In the genomic region with DNA sequence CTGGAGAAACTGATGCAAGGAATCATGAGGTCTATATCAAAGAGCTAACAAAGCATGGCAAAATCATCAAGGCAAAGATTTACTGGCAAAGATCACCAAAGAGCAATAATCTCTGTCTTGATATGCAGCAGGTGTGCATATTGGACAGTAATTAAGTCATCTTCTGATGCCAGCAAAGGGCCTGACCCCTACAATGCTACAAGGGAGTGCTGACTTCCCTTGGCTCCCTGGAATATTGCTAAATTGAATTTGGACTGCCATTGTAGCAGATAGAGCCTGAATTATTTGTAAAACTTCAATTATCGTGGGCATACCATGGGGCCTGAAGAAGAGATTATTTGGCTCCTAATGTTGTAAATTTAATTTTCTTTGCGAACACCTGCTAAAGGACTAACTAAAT, we compare ENCODE assay signal across 28 cellular contexts.
"Had no signal": no experiment of that assay in that cellular context is flagged by ENCODE, and none has a peak within 500 bp of the region (broad histone marks: within the 10 kb centered on the region; RNA-seq: fewer than 3 reads in every experiment).

No MANE protein-coding gene starts in this region.

- H3K9me3 ChIP-seq: colonic mucosa, esophagus muscularis mucosa, esophagus squamous epithelium, gastrocnemius medialis, gastroesophageal sphincter, heart left ventricle, heart right ventricle had no signal

- H3K36me3 ChIP-seq: colonic mucosa, esophagus muscularis mucosa, esophagus squamous epithelium, gastrocnemius medialis, gastroesophageal sphincter, heart left ventricle, heart right ventricle had no signal

- H3K27me3 ChIP-seq: colonic mucosa, dorsolateral prefrontal cortex, esophagus muscularis mucosa, esophagus squamous epithelium, foreskin keratinocyte, gastrocnemius medialis, gastroesophageal sphincter, heart left ventricle, heart right ventricle had no signal

- FAIRE-seq: colon, endometrium, endothelial cell of umbilical vein, frontal cortex had no signal

- H3K27ac ChIP-seq: colonic mucosa, coronary artery, epithelial cell of prostate, esophagus muscularis mucosa, esophagus squamous epithelium, foreskin keratinocyte, gastrocnemius medialis, gastroesophageal sphincter, heart left ventricle, heart right ventricle had no signal

- H3K4me3 ChIP-seq: colonic mucosa, coronary artery, dorsolateral prefrontal cortex, esophagus muscularis mucosa, esophagus squamous epithelium, gastrocnemius medialis, gastroesophageal sphincter, heart left ventricle, heart right ventricle had no signal

- DNase-seq: colonic mucosa; cortex of kidney; dermis blood vessel endothelial cell; dorsolateral prefrontal cortex; effector CD4-positive, alpha-beta T cell; effector CD8-positive, alpha-beta T cell; effector memory CD4-positive, alpha-beta T cell; effector memory CD8-positive, alpha-beta T cell; endodermal cell; erythroblast; esophagus squamous epithelium; foreskin fibroblast; foreskin keratinocyte; foreskin melanocyte; gastrocnemius medialis; glutamatergic neuron; head of caudate nucleus; heart left ventricle; heart right ventricle had no signal

- H3K4me1 ChIP-seq: colonic mucosa, esophagus muscularis mucosa, esophagus squamous epithelium, foreskin keratinocyte, gastrocnemius medialis, gastroesophageal sphincter, heart left ventricle, heart right ventricle had no signal

- ATAC-seq: effector memory CD8-positive, alpha-beta T cell; esophagus mucosa; foreskin keratinocyte; gastrocnemius medialis; gastroesophageal sphincter; heart left ventricle; heart right ventricle had no signal
